Comparison of ENCODE assay signal across 8 cellular contexts in genomic region chr21:16535100-16535418, GRCh38.
DNase-seq lines count a peak whose midpoint lies in the region; ATAC-seq and TF ChIP-seq lines count a peak whose summit lies in the region.

No MANE protein-coding gene starts in this region.

- no peak for TF ChIP-seq CTCF in colonic mucosa (IDR thresholded peaks at IDR 0.05)

- H3K4me1 ChIP-seq in colonic mucosa, result no peaks in the 10 kb centered on the region

- no peaks in the 10 kb centered on the region for H3K27me3 Mint-ChIP-seq in stimulated activated naive CD8-positive, alpha-beta T cell treated with anti-CD3 and anti-CD28 coated beads, Interleukin-15, amount 100 ng/mL, for 72 hours
- no peaks in the 10 kb centered on the region for H3K27me3 Mint-ChIP-seq in effector memory CD8-positive, alpha-beta T cell

- H3K9ac ChIP-seq in colonic mucosa (ENCODE audit: low read depth in 2 of 2, low read length in 2 of 2), result peak overlapping the region in 1 of 2 donors; percentile 19

- H3K9me3 ChIP-seq in colonic mucosa, result no peaks in the 10 kb centered on the region

- H3K27ac Mint-ChIP-seq in stimulated activated naive CD8-positive, alpha-beta T cell treated with anti-CD3 and anti-CD28 coated beads, Interleukin-15, amount 100 ng/mL, for 72 hours, result no peak overlapping the region
- no peak overlapping the region for H3K27ac Mint-ChIP-seq in effector memory CD8-positive, alpha-beta T cell

- H3K4me3 Mint-ChIP-seq in stimulated activated naive CD8-positive, alpha-beta T cell treated with anti-CD3 and anti-CD28 coated beads, Interleukin-15, amount 100 ng/mL, for 72 hours, result no peak overlapping the region
- H3K4me3 Mint-ChIP-seq in effector memory CD8-positive, alpha-beta T cell, result no peak overlapping the region

- H3K4me1 Mint-ChIP-seq in stimulated activated naive CD8-positive, alpha-beta T cell treated with anti-CD3 and anti-CD28 coated beads, Interleukin-15, amount 100 ng/mL, for 72 hours, result no peaks in the 10 kb centered on the region
- H3K4me1 Mint-ChIP-seq in effector memory CD8-positive, alpha-beta T cell (ENCODE audit: low read depth in 2 of 2), result no peaks in the 10 kb centered on the region

- H3K27me3 ChIP-seq in colonic mucosa, result no peaks in the 10 kb centered on the region

- H3K36me3 ChIP-seq in colonic mucosa, result no peaks in the 10 kb centered on the region

- H3K4me3 ChIP-seq in colonic mucosa, result no peak overlapping the region

- intact Hi-C loops in left ventricle myocardium superior (cut with micrococcal nuclease), result loop anchor here (5.0 kb wide), 1 partner anchor 118 kb away; no protein-coding TSS in a partner anchor
- intact Hi-C loops in colonic mucosa (cut with DNase I), result no loop called here

- ATAC-seq in left ventricle myocardium superior, result peak; percentile 84
- ATAC-seq in GM21723 (IDR thresholded peaks at IDR 0.05; ENCODE audit: unreplicated experiment), result no peak
- ATAC-seq in stimulated activated naive CD8-positive, alpha-beta T cell treated with anti-CD3 and anti-CD28 coated beads, Interleukin-15, amount 100 ng/mL, for 72 hours, result no peak
- no peak for ATAC-seq in effector memory CD8-positive, alpha-beta T cell (replicated peaks)

- H3K27ac ChIP-seq in angular gyrus (ENCODE audit: low read depth, low read length) (peak overlapping the region; percentile 79), colonic mucosa (no peak overlapping the region)

- peaks cover 0 to 7% of the 10 kb centered on the region in 2 donors for H3K9me3 Mint-ChIP-seq in stimulated activated naive CD8-positive, alpha-beta T cell treated with anti-CD3 and anti-CD28 coated beads, Interleukin-15, amount 100 ng/mL, for 72 hours
- peaks cover 2 to 7% of the 10 kb centered on the region in 2 donors for H3K9me3 Mint-ChIP-seq in effector memory CD8-positive, alpha-beta T cell

- no peaks in the 10 kb centered on the region for H3K36me3 Mint-ChIP-seq in effector memory CD8-positive, alpha-beta T cell (ENCODE audit: insufficient read depth)

- DNase-seq in H4 (ENCODE audit: low spot score) (peak; percentile 87), left ventricle myocardium superior (peak; percentile 82), smooth muscle cell of the brain vasculature (ENCODE audit: low read depth, low spot score) (peak; percentile 13), colonic mucosa (no peak)
- no peak for DNase-seq in stimulated activated naive CD8-positive, alpha-beta T cell treated with anti-CD3 and anti-CD28 coated beads, Interleukin-15, amount 100 ng/mL, for 72 hours
- no peak for DNase-seq in effector memory CD8-positive, alpha-beta T cell

Comparison
In these comparisons a context has a peak if more than half of its experiments do, and no peak if none do; other contexts are left out.
1. DNase-seq: peak in H4 (single experiment), left ventricle myocardium superior (single experiment) and smooth muscle cell of the brain vasculature (single experiment); none in stimulated activated naive CD8-positive, alpha-beta T cell treated with anti-CD3 and anti-CD28 coated beads, Interleukin-15, amount 100 ng/mL, for 72 hours (0 of 2), colonic mucosa (single experiment) and effector memory CD8-positive, alpha-beta T cell (0 of 3).